In genomic region chr11:89381094-89381493, GRCh38 we compare ENCODE assay signal across 8 cellular contexts.
DNase-seq lines count a peak whose midpoint lies in the region; ATAC-seq and TF ChIP-seq lines count a peak whose summit lies in the region.

No MANE protein-coding gene starts in this region.

- in situ Hi-C loops in astrocyte of the spinal cord (cut with HindIII; ENCODE audit: low sequenced_read_pairs): no loop called here

- ATAC-seq in heart left ventricle (peak; percentile 44 to 95 (median 64)), Right ventricle myocardium inferior (no peak), aorta (ENCODE audit: low FRiP score) (peak; percentile 89)

- TF ChIP-seq CTCF in heart left ventricle (IDR thresholded peaks at IDR 0.05) (no peak), astrocyte of the spinal cord (IDR thresholded peaks at IDR 0.05; ENCODE audit: low read depth, low read length) (no peak)

- H3K27ac ChIP-seq in heart left ventricle (peak overlapping the region in 11 of 12 donors; percentile 5 to 70 (median 41)), aorta (ENCODE audit: low read depth in 1 of 2, low read length in 2 of 2) (peak overlapping the region; percentile 93 to 98)

- intact Hi-C loops in heart left ventricle (cut with DNase I): no loop called here
- intact Hi-C loops in Right ventricle myocardium inferior (cut with DNase I): no loop called here
- intact Hi-C loops in aorta (cut with DNase I): loop anchor here in 1 of 2 donors (5.0 kb wide), 2 partner anchors 116 to 199 kb away; no protein-coding TSS in a partner anchor

- H3K36me3 ChIP-seq in heart left ventricle (no peaks in the 10 kb centered on the region), aorta (ENCODE audit: control insufficient read depth in 1 of 2, insufficient read depth in 2 of 2, low read length in 1 of 2) (no peaks in the 10 kb centered on the region)

- H3K4me3 ChIP-seq in heart left ventricle: no peak overlapping the region
- H3K4me3 ChIP-seq in astrocyte of the spinal cord (ENCODE audit: low read depth, low read length): no peak overlapping the region
- H3K4me3 ChIP-seq in aorta (ENCODE audit: low read length in 2 of 2): no peak overlapping the region

- DNase-seq in heart left ventricle: peak in 2 of 5 donors; percentile 33 to 43
- DNase-seq in Right ventricle myocardium inferior (ENCODE audit: missing footprints): no peak
- peak; percentile 95 for DNase-seq in astrocyte of the spinal cord (ENCODE audit: low read depth, low spot score)
- peak; percentile 5 for DNase-seq in iPS-NIHi11 (ENCODE audit: low spot score)
- DNase-seq in aorta: peak; percentile 74 to 76
- no peak for DNase-seq in OCI-M1 (lab: John Stamatoyannopoulos, UW)
- DNase-seq in mesenteric fat pad (ENCODE audit: low spot score): no peak
- no peak for DNase-seq in NCI-H128 (lab: John Stamatoyannopoulos, UW; ENCODE audit: unreplicated experiment)

- no peak for TF ChIP-seq POLR2A in heart left ventricle (IDR thresholded peaks at IDR 0.05)

- H3K4me1 ChIP-seq in heart left ventricle (peaks cover 0 to 21% (median 3%) of the 10 kb centered on the region in 12 donors), aorta (ENCODE audit: control insufficient read depth in 1 of 2, insufficient read depth in 2 of 2, low read length in 2 of 2) (peaks cover 0 to 4% of the 10 kb centered on the region in 2 donors)

- WGBS in heart left ventricle, 4 donors: 46 to 67% (median 53%) methylated on average over 3 of the region's 3 CpGs
- 2 to 6% methylated on average over 3 of the region's 3 CpGs for WGBS in aorta, 2 donors

- H3K9me3 ChIP-seq in heart left ventricle: peaks cover 0 to 14% (median 0%) of the 10 kb centered on the region in 12 donors
- H3K9me3 ChIP-seq in aorta (ENCODE audit: control insufficient read depth, low read length): no peaks in the 10 kb centered on the region

- no peaks in the 10 kb centered on the region for H3K27me3 ChIP-seq in heart left ventricle
- H3K27me3 ChIP-seq in aorta (ENCODE audit: control insufficient read depth in 1 of 2, insufficient read depth in 2 of 2, low read length in 1 of 2): no peaks in the 10 kb centered on the region

Comparison
In these comparisons a context has a peak if more than half of its experiments do, and no peak if none do; other contexts are left out.
1. DNase-seq: peak in astrocyte of the spinal cord (single experiment), iPS-NIHi11 (single experiment) and aorta (2 of 2); none in Right ventricle myocardium inferior (single experiment), OCI-M1 (single experiment), mesenteric fat pad (single experiment) and NCI-H128 (single experiment).